In the genomic region with DNA sequence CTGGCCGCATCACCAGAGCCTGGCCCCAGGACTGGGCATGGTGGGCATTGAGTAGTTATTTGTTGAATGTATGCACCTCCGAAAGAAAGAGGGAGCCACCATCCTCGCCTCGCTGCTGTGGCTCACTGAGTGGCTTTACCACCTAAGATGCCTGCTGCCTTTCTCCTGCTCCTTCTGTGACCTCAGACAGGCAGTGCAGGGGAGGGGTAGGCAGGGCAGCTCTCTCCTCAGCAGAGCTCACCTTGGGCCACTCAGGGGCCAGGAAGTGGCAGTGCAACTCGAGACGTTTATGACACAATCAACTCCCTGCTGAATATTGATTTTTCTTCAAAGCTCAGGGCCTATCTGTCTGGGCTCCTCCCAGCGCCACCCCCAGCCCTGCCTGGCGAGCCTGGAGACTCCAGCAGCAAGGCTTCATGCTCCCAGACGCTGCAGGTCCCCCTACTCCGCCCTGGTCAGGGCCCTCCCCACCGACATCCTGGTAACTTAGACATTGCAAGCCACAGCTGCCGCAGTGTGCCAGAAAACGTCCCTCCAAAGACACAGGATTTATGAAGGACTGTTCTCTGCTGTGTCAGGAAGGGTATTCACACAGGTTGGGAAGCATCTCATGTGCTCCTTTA, we compare ENCODE assay signal across 9 cellular contexts.
DNase-seq lines count a peak whose midpoint lies in the region; ATAC-seq lines count a peak whose summit lies in the region.
"Had no signal": no experiment of that assay in that cellular context is flagged by ENCODE, and none has a peak within 500 bp of the region (broad histone marks: within the 10 kb centered on the region; RNA-seq: fewer than 3 reads in every experiment).

No MANE protein-coding gene starts in this region.

- no peaks in the 10 kb centered on the region for H3K4me1 Mint-ChIP-seq in naive thymus-derived CD4-positive, alpha-beta T cell

- no peak overlapping the region for H3K27ac Mint-ChIP-seq in naive thymus-derived CD4-positive, alpha-beta T cell

- CTCF ChIA-PET in naive thymus-derived CD4-positive, alpha-beta T cell (lab: Charles Lee) = no interaction called here

- H3K27me3 Mint-ChIP-seq in naive thymus-derived CD4-positive, alpha-beta T cell = peaks cover 0 to 44% (median 11%) of the 10 kb centered on the region in 5 donors

- H3K36me3 Mint-ChIP-seq in naive thymus-derived CD4-positive, alpha-beta T cell = no peaks in the 10 kb centered on the region

- no peak for ATAC-seq in naive thymus-derived CD4-positive, alpha-beta T cell

- H3K9me3 Mint-ChIP-seq in naive thymus-derived CD4-positive, alpha-beta T cell = peaks cover 0 to 8% (median 3%) of the 10 kb centered on the region in 11 donors
- H3K9me3 Mint-ChIP-seq: neural crest cell had no signal

- POLR2A ChIA-PET in naive thymus-derived CD4-positive, alpha-beta T cell (lab: Charles Lee) = no interaction called here

- peaks cover 9 to 26% of the 10 kb centered on the region in 2 donors for H3K4me1 ChIP-seq in mucosa of rectum (ENCODE audit: control insufficient read depth in 2 of 2, insufficient read depth in 2 of 2, low read length in 2 of 2)
- H3K4me1 ChIP-seq in naive thymus-derived CD4-positive, alpha-beta T cell (ENCODE audit: control insufficient read depth in 2 of 2, insufficient read depth in 2 of 2, low read length in 2 of 2) = no peaks in the 10 kb centered on the region

- DNase-seq in DMS79 treated with DMSO at 0.1 percent for 48 hours (lab: John Stamatoyannopoulos, UW) (peak; percentile 98), NCI-H1092 treated with DMSO at 0.1 percent for 48 hours (lab: John Stamatoyannopoulos, UW) (peak; percentile 38), SW480 (ENCODE audit: low spot score) (peak; percentile 75), putamen (ENCODE audit: low spot score) (no peak), A172 (ENCODE audit: low spot score) (no peak)
- no peak for DNase-seq in naive thymus-derived CD4-positive, alpha-beta T cell
- no peak for DNase-seq in activated CD8-positive, alpha-beta memory T cell treated with anti-CD3 and anti-CD28 coated beads for 24 hours

- H3K4me3 ChIP-seq in mucosa of rectum (ENCODE audit: low read length in 2 of 2) = peak overlapping the region; percentile 26 to 41
- H3K4me3 ChIP-seq in naive thymus-derived CD4-positive, alpha-beta T cell (ENCODE audit: low read length) = no peak overlapping the region

- no peaks in the 10 kb centered on the region for H3K36me3 ChIP-seq in mucosa of rectum (ENCODE audit: control insufficient read depth in 2 of 2, insufficient read depth in 2 of 2, low read length in 2 of 2)
- H3K36me3 ChIP-seq in naive thymus-derived CD4-positive, alpha-beta T cell (ENCODE audit: control insufficient read depth in 2 of 3, insufficient read depth in 3 of 3, low read length in 3 of 3) = no peaks in the 10 kb centered on the region

- H3K27ac ChIP-seq in mucosa of rectum (ENCODE audit: low read depth in 2 of 2, low read length in 2 of 2) = peak overlapping the region; percentile 85
- no peak overlapping the region for H3K27ac ChIP-seq in naive thymus-derived CD4-positive, alpha-beta T cell (ENCODE audit: low read depth, low read length)

- H3K4me3 Mint-ChIP-seq in naive thymus-derived CD4-positive, alpha-beta T cell = no peak overlapping the region
- H3K4me3 Mint-ChIP-seq: neural crest cell had no signal

- intact Hi-C loops in naive thymus-derived CD4-positive, alpha-beta T cell (cut with micrococcal nuclease) = no loop called here

- peak overlapping the region in 1 of 2 donors; percentile 55 for H3K9ac ChIP-seq in mucosa of rectum (ENCODE audit: low read depth in 1 of 2, low read length in 2 of 2)

- no peaks in the 10 kb centered on the region for H3K9me3 ChIP-seq in mucosa of rectum (ENCODE audit: control insufficient read depth in 2 of 2, low read length in 2 of 2)
- peaks cover 0 to 6% (median 0%) of the 10 kb centered on the region in 3 experiments for H3K9me3 ChIP-seq in naive thymus-derived CD4-positive, alpha-beta T cell (ENCODE audit: control insufficient read depth in 2 of 3, low read length in 3 of 3)

- peaks cover 0 to 2% of the 10 kb centered on the region in 2 donors for H3K27me3 ChIP-seq in mucosa of rectum (ENCODE audit: control insufficient read depth in 2 of 2, insufficient read depth in 2 of 2, low read length in 2 of 2)
- H3K27me3 ChIP-seq in naive thymus-derived CD4-positive, alpha-beta T cell (ENCODE audit: control insufficient read depth in 2 of 2, insufficient read depth in 2 of 2, low read length in 2 of 2) = no peaks in the 10 kb centered on the region

Comparison
In these comparisons a context has a peak if more than half of its experiments do, and no peak if none do; other contexts are left out.
1. DNase-seq: peak in DMS79 treated with DMSO at 0.1 percent for 48 hours (single experiment), NCI-H1092 treated with DMSO at 0.1 percent for 48 hours (single experiment) and SW480 (single experiment); none in putamen (single experiment), naive thymus-derived CD4-positive, alpha-beta T cell (0 of 9), activated CD8-positive, alpha-beta memory T cell treated with anti-CD3 and anti-CD28 coated beads for 24 hours (single experiment) and A172 (single experiment).